ENCODE assay signal across 11 cellular contexts in genomic region chrX:133984857-133985163, GRCh38. TPM values are rescaled to one million over a fixed set of nuclear protein-coding genes. Genes with fewer than 3 reads are reported as not detected.
DNase-seq lines count a peak whose midpoint lies in the region; ATAC-seq, FAIRE-seq and TF ChIP-seq lines count a peak whose summit lies in the region.
"Had no signal": no experiment of that assay in that cellular context is flagged by ENCODE, and none has a peak within 500 bp of the region (broad histone marks: within the 10 kb centered on the region; RNA-seq: fewer than 3 reads in every experiment).

No MANE protein-coding gene starts in this region.

- no peak for TF ChIP-seq EP300 in stomach (IDR thresholded peaks at IDR 0.05)

- H3K27me3 Mint-ChIP-seq in activated CD4-positive, alpha-beta T cell treated with anti-CD3 and anti-CD28 coated beads, Interleukin-2, amount 10 ng/mL, durations not matched to agents 24 days and 14 days: peaks cover 43% of the 10 kb centered on the region

- WGBS in stomach, 5 donors: 4 to 47% (median 5%) methylated on average over 5 to 16 of the region's 16 CpGs

- peak overlapping the region; percentile 36 to 56 for H3K4me3 ChIP-seq in ascending aorta
- no peak overlapping the region for H3K4me3 ChIP-seq in keratinocyte (ENCODE audit: control insufficient read depth in 2 of 3, extremely low read depth in 1 of 3, insufficient read depth in 2 of 3, low read depth in 1 of 3, low read length in 3 of 3)
- peak overlapping the region; percentile 38 to 48 (median 42) for H3K4me3 ChIP-seq in stomach

- H3K9me3 Mint-ChIP-seq in activated CD4-positive, alpha-beta T cell treated with anti-CD3 and anti-CD28 coated beads, Interleukin-2, amount 10 ng/mL, durations not matched to agents 24 days and 14 days: no peaks in the 10 kb centered on the region
- H3K9me3 Mint-ChIP-seq: activated T-cell treated with anti-CD3 and anti-CD28 coated beads, Interleukin-2, amount 50 U/mL, for 4 hours; stimulated activated naive CD8-positive, alpha-beta T cell treated with anti-CD3 and anti-CD28 coated beads, Interleukin-15, Interleukin-2, amounts not matched to agents 100 ng/mL and 50 ng/mL, for 24 hours had no signal

- no peak for DNase-seq in activated CD4-positive, alpha-beta T cell treated with anti-CD3 and anti-CD28 coated beads, Interleukin-2, amount 10 ng/mL, durations not matched to agents 24 days and 14 days
- no peak for DNase-seq in activated CD4-positive, alpha-beta T cell treated with anti-CD3 and anti-CD28 coated beads, Interleukin-2, amount 50 U/mL, for 1 hour
- DNase-seq in ascending aorta (ENCODE audit: low spot score in 2 of 2) (no peak), keratinocyte (ENCODE audit: low read depth, low spot score) (no peak), stomach (no peak), cerebellum (ENCODE audit: low spot score) (no peak), DMS153 treated with DMSO at 0.1 percent for 48 hours (lab: John Stamatoyannopoulos, UW; ENCODE audit: unreplicated experiment) (no peak)

- no peak for FAIRE-seq in keratinocyte (lab: Jason Lieb, UNC)

- H2AFZ ChIP-seq in keratinocyte (ENCODE audit: control insufficient read depth, low read length): no peak overlapping the region

- no peaks in the 10 kb centered on the region for H3K79me2 ChIP-seq in keratinocyte (ENCODE audit: control insufficient read depth, insufficient read depth, low read length)

- no peaks in the 10 kb centered on the region for H3K9me1 ChIP-seq in keratinocyte (ENCODE audit: control insufficient read depth, extremely low read depth, insufficient read depth, low read length)

- TF ChIP-seq POLR2A in stomach (IDR thresholded peaks at IDR 0.05): no peak

- no peaks in the 10 kb centered on the region for H3K27me3 ChIP-seq in ascending aorta
- peaks cover 32% of the 10 kb centered on the region for H3K27me3 ChIP-seq in keratinocyte (ENCODE audit: control insufficient read depth, extremely low read depth, insufficient read depth, low read length)
- H3K27me3 ChIP-seq in stomach: peaks cover 0 to 38% (median 32%) of the 10 kb centered on the region in 3 donors

- no peaks in the 10 kb centered on the region for H3K9me3 ChIP-seq in ascending aorta
- no peaks in the 10 kb centered on the region for H3K9me3 ChIP-seq in keratinocyte (ENCODE audit: control insufficient read depth, low read depth, low read length)
- H3K9me3 ChIP-seq in stomach: no peaks in the 10 kb centered on the region

- H3K4me1 ChIP-seq in ascending aorta: no peaks in the 10 kb centered on the region
- H3K4me1 ChIP-seq in keratinocyte (ENCODE audit: control insufficient read depth, extremely low read depth, insufficient read depth, low read length): peaks cover 2% of the 10 kb centered on the region
- H3K4me1 ChIP-seq in stomach: peaks cover 0 to 17% (median 12%) of the 10 kb centered on the region in 4 donors

- intact Hi-C loops in activated CD4-positive, alpha-beta T cell treated with anti-CD3 and anti-CD28 coated beads, Interleukin-2, amount 10 ng/mL, durations not matched to agents 24 days and 14 days (cut with micrococcal nuclease): no loop called here
- intact Hi-C loops in ascending aorta (cut with DNase I) (no loop called here), stomach (cut with DNase I; ENCODE audit: low total_unique reads) (no loop called here)

- peak overlapping the region; percentile 16 for H3K4me2 ChIP-seq in keratinocyte (ENCODE audit: control insufficient read depth, extremely low read depth, insufficient read depth, low read depth, low read length)

- no peak for ATAC-seq in HG02970 (IDR thresholded peaks at IDR 0.05; ENCODE audit: low FRiP score, unreplicated experiment)

- H3K36me3 ChIP-seq in ascending aorta: no peaks in the 10 kb centered on the region
- H3K36me3 ChIP-seq in keratinocyte (ENCODE audit: control insufficient read depth in 2 of 2, extremely low read depth in 1 of 2, insufficient read depth in 2 of 2, low read length in 2 of 2): no peaks in the 10 kb centered on the region
- H3K36me3 ChIP-seq in stomach: no peaks in the 10 kb centered on the region

- no peaks in the 10 kb centered on the region for H3K36me3 Mint-ChIP-seq in activated CD4-positive, alpha-beta T cell treated with anti-CD3 and anti-CD28 coated beads, Interleukin-2, amount 10 ng/mL, durations not matched to agents 24 days and 14 days (ENCODE audit: low read depth)

- TF ChIP-seq CTCF in ascending aorta (IDR thresholded peaks at IDR 0.05): no peak
- TF ChIP-seq CTCF in keratinocyte (optimal IDR thresholded peaks at IDR 0.05 in 1 of 3, IDR thresholded peaks at IDR 0.05 in 1 of 3, conservative IDR thresholded peaks at IDR 0.05 in 1 of 3; ENCODE audit: extremely low read depth in 1 of 3, insufficient read depth in 2 of 3, low read length in 3 of 3): no peak
- TF ChIP-seq CTCF in stomach (IDR thresholded peaks at IDR 0.05): no peak

- peak overlapping the region; percentile 56 for H3K4me3 Mint-ChIP-seq in activated CD4-positive, alpha-beta T cell treated with anti-CD3 and anti-CD28 coated beads, Interleukin-2, amount 10 ng/mL, durations not matched to agents 24 days and 14 days
- H3K4me3 Mint-ChIP-seq: activated T-cell treated with anti-CD3 and anti-CD28 coated beads, Interleukin-2, amount 50 U/mL, for 4 hours; stimulated activated naive CD8-positive, alpha-beta T cell treated with anti-CD3 and anti-CD28 coated beads, Interleukin-15, Interleukin-2, amounts not matched to agents 100 ng/mL and 50 ng/mL, for 24 hours had no signal

- dilution Hi-C loops in keratinocyte (cut with MboI; ENCODE audit: extremely low pct_ligation_motif_present, low sequenced_read_pairs): no loop called here

- H3K9ac ChIP-seq in keratinocyte (ENCODE audit: control insufficient read depth, extremely low read depth, insufficient read depth, low read length): no peak overlapping the region

- H3K27ac Mint-ChIP-seq in activated CD4-positive, alpha-beta T cell treated with anti-CD3 and anti-CD28 coated beads, Interleukin-2, amount 10 ng/mL, durations not matched to agents 24 days and 14 days: no peak overlapping the region
- H3K27ac Mint-ChIP-seq: stimulated activated naive CD8-positive, alpha-beta T cell treated with anti-CD3 and anti-CD28 coated beads, Interleukin-15, Interleukin-2, amounts not matched to agents 100 ng/mL and 50 ng/mL, for 24 hours had no signal

- no peak overlapping the region for H3K27ac ChIP-seq in ascending aorta
- H3K27ac ChIP-seq in keratinocyte (ENCODE audit: control insufficient read depth, insufficient read depth, low read length): no peak overlapping the region
- no peak overlapping the region for H3K27ac ChIP-seq in stomach
- H3K27ac ChIP-seq: 22Rv1 had no signal

- H4K20me1 ChIP-seq in keratinocyte (ENCODE audit: control insufficient read depth, extremely low read depth, insufficient read depth, low read length): no peaks in the 10 kb centered on the region

- peaks cover 2% of the 10 kb centered on the region for H3K4me1 Mint-ChIP-seq in activated CD4-positive, alpha-beta T cell treated with anti-CD3 and anti-CD28 coated beads, Interleukin-2, amount 10 ng/mL, durations not matched to agents 24 days and 14 days

RNA-seq across cellular contexts. Expression of gene GPC3, which starts 0.6 kb away (rescaled TPM):
- 0.21 and 0.40 TPM in 2 replicates for total RNA-seq in activated CD4-positive, alpha-beta T cell treated with anti-CD3 and anti-CD28 coated beads, Interleukin-2, amount 10 ng/mL, durations not matched to agents 24 days and 14 days
- total RNA-seq in ascending aorta (0.75 TPM), stomach (100 to 1,000 TPM in 1 of 5 donors, 10 to 100 TPM in 2, 1 to 10 TPM in 2; 2.7 to 137 (median 18.8) TPM), cerebellum (13.8 TPM)
- polyA plus RNA-seq in keratinocyte (0.03 to 0.08 TPM in 2 of 3 replicates, not detected in the other), stomach (1 to 10 TPM in 1 of 3 donors, under 1 TPM in 2; 0.46 to 2.5 (median 0.87) TPM)
- 0.45 TPM for polyA plus RNA-seq in keratinocyte (2011; ENCODE audit: low read depth)
- 0.06 TPM in 1 of 2 replicates, not detected in the other for polyA plus RNA-seq in keratinocyte (2011; cell fraction: cytosol; rRNA removed)
- not detected in 2 replicates for polyA plus RNA-seq in keratinocyte (2011; cell fraction: nucleus; rRNA removed)
- 0.05 and 0.34 TPM in 2 replicates for polyA plus RNA-seq in keratinocyte (2012; ENCODE audit: low replicate concordance)
- polyA minus RNA-seq in keratinocyte: not detected in 3 replicates
- polyA minus RNA-seq in keratinocyte (2011; cell fraction: cytosol; rRNA and poly(A)+ RNA removed): not detected
- polyA minus RNA-seq in keratinocyte (2011; cell fraction: nucleus; rRNA and poly(A)+ RNA removed): 0.39 TPM in 1 of 2 replicates, not detected in the other

Comparison
In these comparisons a context has a peak if more than half of its experiments do, and no peak if none do; other contexts are left out.
1. H3K4me3 ChIP-seq: peak in ascending aorta (2 of 2) and stomach (4 of 4); none in keratinocyte (0 of 3).